15 cellular contexts compared by ENCODE assay signal in the genomic region with DNA sequence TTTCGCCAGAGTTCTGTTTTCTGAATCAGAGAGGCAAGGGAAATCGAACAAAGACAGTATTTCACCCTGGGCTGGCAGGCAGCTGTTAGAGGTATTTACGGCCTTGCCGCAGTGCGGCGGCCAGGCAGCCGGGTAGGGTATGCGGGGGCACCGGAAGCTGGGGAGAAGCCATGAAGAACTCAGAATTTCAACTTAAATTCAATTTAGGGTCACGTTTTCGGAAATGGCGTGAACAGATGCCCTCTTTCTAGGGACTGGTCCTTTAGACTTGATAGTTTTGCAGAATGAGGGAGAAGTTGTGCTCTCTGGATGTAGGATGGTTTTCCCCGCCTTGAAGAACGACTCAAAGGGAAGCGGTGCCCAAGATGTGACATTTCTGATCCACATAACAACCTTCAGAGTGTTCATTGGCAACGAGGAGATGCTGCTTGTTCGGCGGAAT. TPM values are rescaled to one million over a fixed set of nuclear protein-coding genes. Genes with fewer than 3 reads are reported as not detected.
DNase-seq lines count a peak whose midpoint lies in the region; ATAC-seq and TF ChIP-seq lines count a peak whose summit lies in the region.
"Had no signal": no experiment of that assay in that cellular context is flagged by ENCODE, and none has a peak within 500 bp of the region (broad histone marks: within the 10 kb centered on the region; RNA-seq: fewer than 3 reads in every experiment).

No MANE protein-coding gene starts in this region.

- H3K27ac ChIP-seq in mesenchymal stem cell (ENCODE audit: low read length, poor library complexity, severe bottlenecking) (no peak overlapping the region), testis (peak overlapping the region; percentile 79 to 99)
- H3K27ac ChIP-seq: epithelial cell of prostate, neutrophil had no signal

- intact Hi-C loops in testis (cut with DNase I; ENCODE audit: low total_unique reads) = no loop called here

- H2BK12ac ChIP-seq in mesenchymal stem cell (ENCODE audit: low read length in 2 of 2) = no peak overlapping the region

- TF ChIP-seq CTCF in testis (IDR thresholded peaks at IDR 0.05) = no peak

- H4K8ac ChIP-seq in mesenchymal stem cell (ENCODE audit: low read length) = no peak overlapping the region

- H2AFZ ChIP-seq in mesenchymal stem cell (ENCODE audit: low read depth, low read length) = no peak overlapping the region

- no peak overlapping the region for H2BK5ac ChIP-seq in mesenchymal stem cell (ENCODE audit: low read depth, low read length, poor library complexity, severe bottlenecking)

- H3K4me1 ChIP-seq in mesenchymal stem cell (ENCODE audit: control insufficient read depth, insufficient read depth, low read depth, low read length) (peaks cover 15% of the 10 kb centered on the region), testis (peaks cover 13% of the 10 kb centered on the region)

- H2BK120ac ChIP-seq in mesenchymal stem cell (ENCODE audit: low read depth, low read length) = no peak overlapping the region

- H3K27me3 ChIP-seq in mesenchymal stem cell (ENCODE audit: control insufficient read depth in 1 of 2, insufficient read depth in 1 of 2, low read length in 2 of 2) = peaks cover 0 to 63% of the 10 kb centered on the region in 2 experiments
- H3K27me3 ChIP-seq in testis = no peaks in the 10 kb centered on the region

- no peak overlapping the region for H2AK5ac ChIP-seq in mesenchymal stem cell (ENCODE audit: low read length, severe bottlenecking)

- no peak overlapping the region for H3K23ac ChIP-seq in mesenchymal stem cell (ENCODE audit: low read length in 2 of 2)

- no peak for TF ChIP-seq POLR2A in testis (IDR thresholded peaks at IDR 0.05)

- H3K9me3 Mint-ChIP-seq in activated T-cell treated with anti-CD3 and anti-CD28 coated beads, Interleukin-2, amount 50 U/mL, for 24 hours = no peaks in the 10 kb centered on the region
- peaks cover 4% of the 10 kb centered on the region for H3K9me3 Mint-ChIP-seq in activated T-helper 17 cell treated with anti-CD3 and anti-CD28 coated beads, Interleukin-2, amount 50 U/mL, for 72 hours

- peak; percentile 26 for DNase-seq in activated T-cell treated with anti-CD3 and anti-CD28 coated beads, Interleukin-2, amount 50 U/mL, for 24 hours
- DNase-seq in activated T-cell treated with anti-CD3 and anti-CD28 coated beads for 4 hours (no peak), mesenchymal stem cell (no peak), testis (no peak), NCI-H1694 treated with DMSO at 0.1 percent for 48 hours (lab: John Stamatoyannopoulos, UW) (no peak), NCI-H524 (lab: John Stamatoyannopoulos, UW) (no peak)
- DNase-seq: activated CD4-positive, alpha-beta memory T cell treated with anti-CD3 and anti-CD28 coated beads for 36 hours; NCI-H1092; stimulated activated CD4-positive, alpha-beta T cell treated with anti-CD3 and anti-CD28 coated beads, Interleukin-2, amount 100 ng/mL, for 24 hours; SW 1271 had no signal

- peaks cover 9% of the 10 kb centered on the region for H3K79me1 ChIP-seq in mesenchymal stem cell (replicated peaks; ENCODE audit: low read length, poor library complexity, severe bottlenecking)

- H3K4me1 Mint-ChIP-seq in activated T-cell treated with anti-CD3 and anti-CD28 coated beads, Interleukin-2, amount 50 U/mL, for 24 hours (ENCODE audit: low read depth) = peaks cover 29% of the 10 kb centered on the region
- H3K4me1 Mint-ChIP-seq in activated T-helper 17 cell treated with anti-CD3 and anti-CD28 coated beads, Interleukin-2, amount 50 U/mL, for 72 hours = no peaks in the 10 kb centered on the region

- H3K27me3 Mint-ChIP-seq in activated T-cell treated with anti-CD3 and anti-CD28 coated beads, Interleukin-2, amount 50 U/mL, for 24 hours = peaks cover 95% of the 10 kb centered on the region
- H3K27me3 Mint-ChIP-seq in activated T-helper 17 cell treated with anti-CD3 and anti-CD28 coated beads, Interleukin-2, amount 50 U/mL, for 72 hours = peaks cover 78% of the 10 kb centered on the region

- H3K4ac ChIP-seq in mesenchymal stem cell (ENCODE audit: low read depth in 1 of 2, low read length in 2 of 2) = no peak overlapping the region

- no peak overlapping the region for H3K18ac ChIP-seq in mesenchymal stem cell (ENCODE audit: low read depth in 1 of 2, low read length in 2 of 2)

- 66% methylated on average over 18 of the region's 18 CpGs for WGBS in mesenchymal stem cell
- 9 to 10% methylated on average over 18 of the region's 18 CpGs for WGBS in testis, 2 donors

- H3K9me3 ChIP-seq in mesenchymal stem cell (ENCODE audit: control insufficient read depth, low read length) (no peaks in the 10 kb centered on the region), testis (no peaks in the 10 kb centered on the region)
- H3K9me3 ChIP-seq: neutrophil had no signal

- H3K4me3 ChIP-seq in mesenchymal stem cell (ENCODE audit: insufficient read depth in 1 of 2, low read depth in 1 of 2, low read length in 2 of 2) (peak overlapping the region in 1 of 2 experiments; percentile 86), testis (peak overlapping the region; percentile 87 to 89)

- H3K4me2 ChIP-seq in mesenchymal stem cell (ENCODE audit: low read length, poor library complexity, severe bottlenecking) = peak overlapping the region; percentile 15

- no peak overlapping the region for H3K27ac Mint-ChIP-seq in activated T-cell treated with anti-CD3 and anti-CD28 coated beads, Interleukin-2, amount 50 U/mL, for 24 hours
- H3K27ac Mint-ChIP-seq in activated T-helper 17 cell treated with anti-CD3 and anti-CD28 coated beads, Interleukin-2, amount 50 U/mL, for 72 hours = no peak overlapping the region
- H3K27ac Mint-ChIP-seq: activated CD4-positive, alpha-beta memory T cell treated with anti-CD3 and anti-CD28 coated beads for 36 hours had no signal

- H3K14ac ChIP-seq in mesenchymal stem cell (ENCODE audit: low read length in 2 of 2) = no peak overlapping the region

- no peak for ATAC-seq in activated T-helper 17 cell treated with anti-CD3 and anti-CD28 coated beads, Interleukin-2, amount 50 U/mL, for 72 hours (replicated peaks)
- no peak for ATAC-seq in GM19397 (IDR thresholded peaks at IDR 0.05; ENCODE audit: unreplicated experiment)

- H3K36me3 ChIP-seq in mesenchymal stem cell (ENCODE audit: control insufficient read depth in 1 of 2, insufficient read depth in 2 of 2, low read depth in 1 of 2, low read length in 2 of 2) (no peaks in the 10 kb centered on the region), testis (ENCODE audit: low read depth, missing control alignments) (no peaks in the 10 kb centered on the region)
- H3K36me3 ChIP-seq: neutrophil had no signal

- no peaks in the 10 kb centered on the region for H3K36me3 Mint-ChIP-seq in activated T-cell treated with anti-CD3 and anti-CD28 coated beads, Interleukin-2, amount 50 U/mL, for 24 hours (ENCODE audit: low read depth)
- peaks cover 19% of the 10 kb centered on the region for H3K36me3 Mint-ChIP-seq in activated T-helper 17 cell treated with anti-CD3 and anti-CD28 coated beads, Interleukin-2, amount 50 U/mL, for 72 hours (ENCODE audit: low read depth)

- peak overlapping the region; percentile 96 for H3K9ac ChIP-seq in mesenchymal stem cell (ENCODE audit: low read length)

- peak overlapping the region; percentile 27 for H3K4me3 Mint-ChIP-seq in activated T-cell treated with anti-CD3 and anti-CD28 coated beads, Interleukin-2, amount 50 U/mL, for 24 hours
- H3K4me3 Mint-ChIP-seq in activated T-helper 17 cell treated with anti-CD3 and anti-CD28 coated beads, Interleukin-2, amount 50 U/mL, for 72 hours = peak overlapping the region; percentile 10
- H3K4me3 Mint-ChIP-seq: activated CD4-positive, alpha-beta memory T cell treated with anti-CD3 and anti-CD28 coated beads for 36 hours had no signal

- H2BK15ac ChIP-seq in mesenchymal stem cell (ENCODE audit: low read depth, poor library complexity, severe bottlenecking) = no peak overlapping the region

- no peak overlapping the region for H4K91ac ChIP-seq in mesenchymal stem cell (ENCODE audit: low read length)

RNA-seq across cellular contexts. Expression of a gene that starts 9.7 kb away (rescaled TPM):
- total RNA-seq in activated T-helper 17 cell treated with anti-CD3 and anti-CD28 coated beads, Interleukin-2, amount 50 U/mL, for 72 hours = not detected
- polyA plus RNA-seq in mesenchymal stem cell (2013, experiment 1 of 2) = 0.11 TPM
- 0.19 TPM for polyA plus RNA-seq in mesenchymal stem cell (2013, experiment 2 of 2)
- 10 to 100 TPM; 39.8 to 41.2 TPM for total RNA-seq in testis
- polyA plus RNA-seq in testis (ENCODE audit: insufficient read depth, low read depth, low replicate concordance) = 36.6 TPM
- total RNA-seq: activated CD4-positive, alpha-beta memory T cell treated with anti-CD3 and anti-CD28 coated beads for 36 hours had no signal

RNA-seq across cellular contexts. Expression of a gene that starts 12.2 kb away (rescaled TPM):
- not detected for total RNA-seq in activated T-helper 17 cell treated with anti-CD3 and anti-CD28 coated beads, Interleukin-2, amount 50 U/mL, for 72 hours
- polyA plus RNA-seq in mesenchymal stem cell (2013, experiment 1 of 2) = 0.07 TPM
- polyA plus RNA-seq in mesenchymal stem cell (2013, experiment 2 of 2) = not detected
- total RNA-seq in testis = 10 to 100 TPM; 11.5 to 13.3 TPM
- 2.7 TPM for polyA plus RNA-seq in testis (ENCODE audit: insufficient read depth, low read depth, low replicate concordance)
- total RNA-seq: activated CD4-positive, alpha-beta memory T cell treated with anti-CD3 and anti-CD28 coated beads for 36 hours had no signal

RNA-seq across cellular contexts. Expression of a gene that starts 16.7 kb away (rescaled TPM):
- total RNA-seq in activated T-helper 17 cell treated with anti-CD3 and anti-CD28 coated beads, Interleukin-2, amount 50 U/mL, for 72 hours = not detected
- not detected for polyA plus RNA-seq in mesenchymal stem cell (2013, experiment 1 of 2)
- not detected for polyA plus RNA-seq in mesenchymal stem cell (2013, experiment 2 of 2)
- 10 to 100 TPM; 15.7 to 21.2 TPM for total RNA-seq in testis
- 8.2 TPM for polyA plus RNA-seq in testis (ENCODE audit: insufficient read depth, low read depth, low replicate concordance)
- total RNA-seq: activated CD4-positive, alpha-beta memory T cell treated with anti-CD3 and anti-CD28 coated beads for 36 hours had no signal

RNA-seq across cellular contexts. Expression of a gene that starts 17.9 kb away (rescaled TPM):
- not detected for total RNA-seq in activated T-helper 17 cell treated with anti-CD3 and anti-CD28 coated beads, Interleukin-2, amount 50 U/mL, for 72 hours
- polyA plus RNA-seq in mesenchymal stem cell (2013, experiment 1 of 2) = not detected
- not detected for polyA plus RNA-seq in mesenchymal stem cell (2013, experiment 2 of 2)
- total RNA-seq in testis = 10 to 100 TPM; 14.0 to 22.3 TPM
- polyA plus RNA-seq in testis (ENCODE audit: insufficient read depth, low read depth, low replicate concordance) = 2.7 TPM
- total RNA-seq: activated CD4-positive, alpha-beta memory T cell treated with anti-CD3 and anti-CD28 coated beads for 36 hours had no signal

RNA-seq across cellular contexts. Expression of a gene that starts 22.6 kb away (rescaled TPM):
- not detected for total RNA-seq in activated T-helper 17 cell treated with anti-CD3 and anti-CD28 coated beads, Interleukin-2, amount 50 U/mL, for 72 hours
- polyA plus RNA-seq in mesenchymal stem cell (2013, experiment 1 of 2) = not detected
- polyA plus RNA-seq in mesenchymal stem cell (2013, experiment 2 of 2) = not detected
- 1 to 10 TPM; 2.7 to 3.3 TPM for total RNA-seq in testis
- polyA plus RNA-seq in testis (ENCODE audit: insufficient read depth, low read depth, low replicate concordance) = 0.92 TPM
- total RNA-seq: activated CD4-positive, alpha-beta memory T cell treated with anti-CD3 and anti-CD28 coated beads for 36 hours had no signal
- polyA plus RNA-seq: aorta had no signal

Comparison
In these comparisons a context has a peak if more than half of its experiments do, and no peak if none do; other contexts are left out.
1. RNA of a gene that starts 9.7 kb away (total RNA-seq): 39.8 to 41.2 TPM in testis; not detected in activated T-helper 17 cell treated with anti-CD3 and anti-CD28 coated beads, Interleukin-2, amount 50 U/mL, for 72 hours; every median in the first group is over 10 times any median in the second.
2. RNA of a gene that starts 12.2 kb away (total RNA-seq): 11.5 to 13.3 TPM in testis; not detected in activated T-helper 17 cell treated with anti-CD3 and anti-CD28 coated beads, Interleukin-2, amount 50 U/mL, for 72 hours; every median in the first group is over 10 times any median in the second.
3. RNA of a gene that starts 16.7 kb away (total RNA-seq): 15.7 to 21.2 TPM in testis; not detected in activated T-helper 17 cell treated with anti-CD3 and anti-CD28 coated beads, Interleukin-2, amount 50 U/mL, for 72 hours; every median in the first group is over 10 times any median in the second.